27 cellular contexts compared by ENCODE assay signal in genomic region chr9:120627073-120627472, GRCh38.
"Had no signal": no experiment of that assay in that cellular context is flagged by ENCODE, and none has a peak within 500 bp of the region (broad histone marks: within the 10 kb centered on the region; RNA-seq: fewer than 3 reads in every experiment).

No MANE protein-coding gene starts in this region.

- H3K4me3 ChIP-seq: breast epithelium, esophagus muscularis mucosa, heart left ventricle, psoas muscle, right atrium auricular region, spleen, transverse colon had no signal

- H3K4me1 ChIP-seq: breast epithelium, parathyroid adenoma, right atrium auricular region had no signal

- ATAC-seq: activated CD8-positive, alpha-beta T cell treated with anti-CD3 and anti-CD28 coated beads for 36 hours; activated T-cell treated with anti-CD3 and anti-CD28 coated beads, Interleukin-2, amount 50 U/mL, for 4 hours; activated T-helper 17 cell treated with anti-CD3 and anti-CD28 coated beads, Interleukin-2, amount 50 U/mL, for 72 hours; foreskin keratinocyte; heart left ventricle; left ventricle myocardium superior; psoas muscle; T-helper 17 cell; WTC11 had no signal

- DNase-seq: activated CD4-positive, alpha-beta T cell treated with anti-CD3 and anti-CD28 coated beads for 1 hour; activated CD4-positive, alpha-beta T cell treated with anti-CD3 and anti-CD28 coated beads, Interleukin-2, amount 10 ng/mL, durations not matched to agents 7 days and 5 days; activated CD8-positive, alpha-beta T cell treated with anti-CD3 and anti-CD28 coated beads for 36 hours; activated gamma-delta T cell treated with Interleukin-2 at 50 U/mL for 16 hours; activated naive CD4-positive, alpha-beta T cell treated with anti-CD3 and anti-CD28 coated beads, Interleukin-2, amount 50 U/mL, for 16 hours; activated T-cell treated with anti-CD3 and anti-CD28 coated beads, Interleukin-2, amount 50 U/mL, for 4 hours; amniotic stem cell; effector CD4-positive, alpha-beta T cell; foreskin keratinocyte; heart left ventricle; immature natural killer cell; kidney glomerular epithelial cell; left ventricle myocardium superior; naive B cell; nephron progenitor cell; psoas muscle; spleen; stimulated activated naive CD4-positive, alpha-beta T cell; T-helper 17 cell; T1000; transverse colon had no signal

- H3K9me3 ChIP-seq: breast epithelium, esophagus muscularis mucosa, heart left ventricle, psoas muscle, right atrium auricular region, spleen, transverse colon had no signal

- H3K9ac ChIP-seq: parathyroid adenoma had no signal

- H3K27ac ChIP-seq: breast epithelium, esophagus muscularis mucosa, foreskin keratinocyte, heart left ventricle, parathyroid adenoma, psoas muscle, right atrium auricular region, transverse colon had no signal

- H3K36me3 ChIP-seq: breast epithelium, right atrium auricular region, transverse colon had no signal
